In the genomic region with DNA sequence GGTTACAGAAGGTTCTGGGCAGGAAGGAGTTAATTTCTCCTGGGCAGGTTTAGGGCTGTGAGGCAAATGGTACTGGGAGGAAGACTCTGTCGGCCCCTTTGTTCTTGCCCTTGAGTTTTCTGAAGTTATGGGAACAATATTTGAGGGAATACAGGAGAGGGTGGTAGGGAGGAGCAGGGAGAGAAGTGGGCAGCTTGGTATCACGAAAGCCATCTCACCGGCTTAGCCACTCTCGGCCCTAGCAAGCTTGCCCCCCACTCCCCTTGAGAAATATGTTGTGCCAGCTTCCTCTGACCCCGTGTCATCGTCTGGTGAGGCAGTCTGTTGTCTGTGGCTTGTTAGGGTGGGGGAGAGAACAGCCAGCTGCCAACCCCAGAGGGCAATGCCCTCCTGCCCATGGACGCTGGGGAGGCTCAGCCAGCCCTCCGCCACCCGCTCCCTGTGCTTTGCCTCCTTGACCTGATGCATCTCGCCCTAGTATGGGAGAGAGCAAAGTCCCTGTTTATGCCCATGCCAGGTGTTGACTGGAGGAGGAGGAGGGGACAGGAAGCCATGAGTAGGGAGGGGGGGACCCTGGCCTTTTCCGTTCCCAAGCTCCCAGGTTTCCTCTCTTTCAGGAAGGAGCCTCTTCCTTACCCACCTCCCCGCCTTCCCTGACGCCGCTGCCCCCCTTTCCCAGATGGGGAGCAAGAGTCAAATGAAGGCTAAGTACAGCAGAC, we compare ENCODE assay signal across 8 cellular contexts. TPM values are rescaled to one million over a fixed set of nuclear protein-coding genes. Genes with fewer than 3 reads are reported as not detected.
DNase-seq lines count a peak whose midpoint lies in the region; ATAC-seq and TF ChIP-seq lines count a peak whose summit lies in the region.

No MANE protein-coding gene starts in this region.

- WGBS in endodermal cell (ENCODE audit: insufficient coverage in 1 of 2, insufficient read length in 1 of 2), 2 experiments = 24 to 50% methylated on average over 3 to 13 of the region's 14 CpGs

- peak overlapping the region; percentile 72 to 87 (median 80) for H3K4me3 Mint-ChIP-seq in CD4-positive, alpha-beta memory T cell
- peak overlapping the region; percentile 50 for H3K4me3 Mint-ChIP-seq in endodermal cell
- peak overlapping the region; percentile 62 to 93 (median 89) for H3K4me3 Mint-ChIP-seq in naive B cell

- H3K27me3 Mint-ChIP-seq in CD4-positive, alpha-beta memory T cell = peaks cover 9 to 15% of the 10 kb centered on the region in 2 donors
- peaks cover 78% of the 10 kb centered on the region for H3K27me3 Mint-ChIP-seq in endodermal cell (ENCODE audit: insufficient read depth)
- H3K27me3 Mint-ChIP-seq in naive B cell = peaks cover 24 to 65% (median 44%) of the 10 kb centered on the region in 3 donors

- no peaks in the 10 kb centered on the region for H3K36me3 Mint-ChIP-seq in CD4-positive, alpha-beta memory T cell
- H3K36me3 Mint-ChIP-seq in endodermal cell (ENCODE audit: low read depth) (peaks cover 7% of the 10 kb centered on the region), naive B cell (no peaks in the 10 kb centered on the region)

- no peak overlapping the region for H3K4me3 ChIP-seq in CD4-positive, alpha-beta memory T cell (ENCODE audit: low read length in 2 of 2)
- no peak overlapping the region for H3K4me3 ChIP-seq in endodermal cell (ENCODE audit: low read length)

- no peaks in the 10 kb centered on the region for H3K36me3 ChIP-seq in CD4-positive, alpha-beta memory T cell (ENCODE audit: insufficient read depth, low read length)
- H3K36me3 ChIP-seq in endodermal cell (ENCODE audit: control insufficient read depth, insufficient read depth, low read length) = no peaks in the 10 kb centered on the region

- no peak overlapping the region for H3K27ac ChIP-seq in CD4-positive, alpha-beta memory T cell (ENCODE audit: low read depth, low read length)
- no peak overlapping the region for H3K27ac ChIP-seq in endodermal cell (ENCODE audit: low read depth, low read length)

- peaks cover 0 to 2% (median 0%) of the 10 kb centered on the region in 8 donors for H3K9me3 Mint-ChIP-seq in CD4-positive, alpha-beta memory T cell
- no peaks in the 10 kb centered on the region for H3K9me3 Mint-ChIP-seq in endodermal cell
- no peaks in the 10 kb centered on the region for H3K9me3 Mint-ChIP-seq in naive B cell

- no peak for DNase-seq in CD4-positive, alpha-beta memory T cell
- DNase-seq in NCI-H510A treated with DMSO at 0.1 percent for 48 hours (lab: John Stamatoyannopoulos, UW) (peak; percentile 77), endodermal cell (peak; percentile 68), naive B cell (no peak), KG1 (lab: John Stamatoyannopoulos, UW) (no peak), HPDE6-E6E7 (ENCODE audit: extremely low spot score) (no peak), GM19238 (ENCODE audit: insufficient read length, low spot score) (no peak)

- TF ChIP-seq CTCF in endodermal cell (conservative IDR thresholded peaks at IDR 0.05) = no peak

- H3K27ac Mint-ChIP-seq in CD4-positive, alpha-beta memory T cell = peak overlapping the region; percentile 13 to 72 (median 47)
- peak overlapping the region; percentile 89 for H3K27ac Mint-ChIP-seq in endodermal cell
- H3K27ac Mint-ChIP-seq in naive B cell = peak overlapping the region in 2 of 6 donors; percentile 42 to 77

- no peak overlapping the region for H3K9ac ChIP-seq in endodermal cell (ENCODE audit: extremely low read depth, low read length, poor library complexity, severe bottlenecking)

- H3K4me1 Mint-ChIP-seq in CD4-positive, alpha-beta memory T cell = peaks cover 18 to 51% (median 27%) of the 10 kb centered on the region in 4 donors
- peaks cover 36% of the 10 kb centered on the region for H3K4me1 Mint-ChIP-seq in endodermal cell
- H3K4me1 Mint-ChIP-seq in naive B cell = peaks cover 29 to 33% (median 30%) of the 10 kb centered on the region in 3 donors

- CTCF ChIA-PET in CD4-positive, alpha-beta memory T cell (lab: Charles Lee; ENCODE audit: partially characterized antibody) = interaction anchor here (0.5 to 2.7 kb wide), 4 partner anchors 37 to 520 kb away, joined by 3 to 18 read pairs (median 4); a partner anchor contains a TSS

- POLR2A ChIA-PET in CD4-positive, alpha-beta memory T cell (lab: Charles Lee; ENCODE audit: partially characterized antibody) = interaction anchor here (0.6 to 1.4 kb wide), 3 partner anchors 11 to 115 kb away, joined by 3 read pairs; a partner anchor contains a TSS

- peaks cover 32% of the 10 kb centered on the region for H3K4me1 ChIP-seq in CD4-positive, alpha-beta memory T cell (ENCODE audit: insufficient read depth, low read length)
- H3K4me1 ChIP-seq in endodermal cell (ENCODE audit: control insufficient read depth, insufficient read depth, low read length) = peaks cover 17% of the 10 kb centered on the region

- intact Hi-C loops in CD4-positive, alpha-beta memory T cell (cut with micrococcal nuclease) = loop anchor here (5.0 kb wide), 1 partner anchor 37 kb away; no protein-coding TSS in a partner anchor

- peaks cover 12% of the 10 kb centered on the region for H3K27me3 ChIP-seq in CD4-positive, alpha-beta memory T cell (ENCODE audit: insufficient read depth, low read length)
- H3K27me3 ChIP-seq in endodermal cell (ENCODE audit: control insufficient read depth, insufficient read depth, low read length, poor library complexity, severe bottlenecking) = peaks cover 58% of the 10 kb centered on the region

- ATAC-seq in naive B cell (ENCODE audit: low read depth in 2 of 2) (peak in 1 of 2 donors; percentile 17), HG02763 (IDR thresholded peaks at IDR 0.05; ENCODE audit: unreplicated experiment) (no peak)

- no peaks in the 10 kb centered on the region for H3K9me3 ChIP-seq in CD4-positive, alpha-beta memory T cell (ENCODE audit: control insufficient read depth in 1 of 2, low read length in 2 of 2)
- no peaks in the 10 kb centered on the region for H3K9me3 ChIP-seq in endodermal cell (ENCODE audit: control insufficient read depth, low read length)

RNA-seq across cellular contexts. Expression of a gene that starts 1.2 kb away (rescaled TPM):
- 1 to 10 TPM; 1.2 to 1.9 TPM for total RNA-seq in CD4-positive, alpha-beta memory T cell
- 1 to 10 TPM in 1 of 2 donors, under 1 TPM in 1; 0.84 to 2.0 TPM for polyA plus RNA-seq in CD4-positive, alpha-beta memory T cell
- total RNA-seq in endodermal cell = 1 to 10 TPM; 3.6 to 5.0 TPM
- 4.0 TPM for polyA plus RNA-seq in endodermal cell (2013, experiment 1 of 2)
- 4.6 TPM for polyA plus RNA-seq in endodermal cell (2013, experiment 2 of 2)
- polyA plus RNA-seq in naive B cell (ENCODE audit: low read depth in 6 of 6) = under 1 TPM in 3 of 6 donors, not detected in 3; 0.18 to 0.82 (median 0.56) TPM

RNA-seq across cellular contexts. Expression of a gene that starts 6.7 kb away (rescaled TPM):
- total RNA-seq in CD4-positive, alpha-beta memory T cell = 10 to 100 TPM; 20.1 to 22.8 TPM
- 10 to 100 TPM; 50.3 to 91.7 TPM for polyA plus RNA-seq in CD4-positive, alpha-beta memory T cell
- total RNA-seq in endodermal cell = 10 to 100 TPM; 25.1 to 29.8 TPM
- 32.0 TPM for polyA plus RNA-seq in endodermal cell (2013, experiment 1 of 2)
- polyA plus RNA-seq in endodermal cell (2013, experiment 2 of 2) = 27.5 TPM
- 100 to 1,000 TPM; 152 to 273 (median 201) TPM for polyA plus RNA-seq in naive B cell (ENCODE audit: low read depth in 6 of 6)

RNA-seq across cellular contexts. Expression of a gene that starts 11.4 kb away (rescaled TPM):
- 10 to 100 TPM; 51.6 to 53.6 TPM for total RNA-seq in CD4-positive, alpha-beta memory T cell
- 100 to 1,000 TPM; 101 to 119 TPM for polyA plus RNA-seq in CD4-positive, alpha-beta memory T cell
- total RNA-seq in endodermal cell = 10 to 100 TPM; 48.8 to 73.4 TPM
- polyA plus RNA-seq in endodermal cell (2013, experiment 1 of 2) = 89.8 TPM
- 83.0 TPM for polyA plus RNA-seq in endodermal cell (2013, experiment 2 of 2)
- 100 to 1,000 TPM in 1 of 6 donors, 10 to 100 TPM in 5; 77.4 to 100 (median 90.5) TPM for polyA plus RNA-seq in naive B cell (ENCODE audit: low read depth in 6 of 6)

RNA-seq across cellular contexts. Expression of a gene that starts 44.2 kb away (rescaled TPM):
- total RNA-seq in CD4-positive, alpha-beta memory T cell = 100 to 1,000 TPM; 173 to 180 TPM
- 100 to 1,000 TPM; 469 to 488 TPM for polyA plus RNA-seq in CD4-positive, alpha-beta memory T cell
- total RNA-seq in endodermal cell = 100 to 1,000 TPM; 143 to 152 TPM
- polyA plus RNA-seq in endodermal cell (2013, experiment 1 of 2) = 161 TPM
- polyA plus RNA-seq in endodermal cell (2013, experiment 2 of 2) = 154 TPM
- polyA plus RNA-seq in naive B cell (ENCODE audit: low read depth in 6 of 6) = 100 to 1,000 TPM; 340 to 379 (median 354) TPM

RNA-seq across cellular contexts. Expression of a gene that starts 44.7 kb away (rescaled TPM):
- total RNA-seq in CD4-positive, alpha-beta memory T cell = 1 to 10 TPM; 8.4 to 8.5 TPM
- polyA plus RNA-seq in CD4-positive, alpha-beta memory T cell = 1 to 10 TPM; 1.6 to 3.6 TPM
- 1 to 10 TPM; 5.1 to 7.1 TPM for total RNA-seq in endodermal cell
- 9.8 TPM for polyA plus RNA-seq in endodermal cell (2013, experiment 1 of 2)
- 9.5 TPM for polyA plus RNA-seq in endodermal cell (2013, experiment 2 of 2)
- polyA plus RNA-seq in naive B cell (ENCODE audit: low read depth in 6 of 6) = under 1 TPM in 2 of 6 donors, not detected in 4; 0.13 to 0.35 TPM

Comparison
In these comparisons a context has a peak if more than half of its experiments do, and no peak if none do; other contexts are left out.
1. DNase-seq: peak in NCI-H510A treated with DMSO at 0.1 percent for 48 hours (single experiment) and endodermal cell (single experiment); none in CD4-positive, alpha-beta memory T cell (0 of 5), naive B cell (single experiment), KG1 (single experiment), HPDE6-E6E7 (single experiment) and GM19238 (single experiment).
2. Peak in every context shown above with its lines, with median percentiles within 50 percentile points of each other: H3K4me3 Mint-ChIP-seq.